Comparison of ENCODE assay signal across 8 cellular contexts in genomic region chr6:133817460-133818047, GRCh38.
DNase-seq lines count a peak whose midpoint lies in the region; ATAC-seq and TF ChIP-seq lines count a peak whose summit lies in the region.

No MANE protein-coding gene starts in this region.

- TF ChIP-seq CTCF in AG04450 (IDR thresholded peaks at IDR 0.05; ENCODE audit: low read depth, low read length) (peak; percentile 58), NB4 (IDR thresholded peaks at IDR 0.05; ENCODE audit: low read depth, low read length) (peak; percentile 98)

- no peaks in the 10 kb centered on the region for H3K4me1 ChIP-seq in naive thymus-derived CD4-positive, alpha-beta T cell (ENCODE audit: control insufficient read depth in 2 of 2, insufficient read depth in 2 of 2, low read length in 2 of 2)

- TF ChIP-seq POLR2A in NB4 (IDR thresholded peaks at IDR 0.05; ENCODE audit: extremely low read depth, insufficient read length): no peak

- H3K27me3 ChIP-seq in AG04450 (ENCODE audit: control insufficient read depth, insufficient read depth, low read length): no peaks in the 10 kb centered on the region
- H3K27me3 ChIP-seq in naive thymus-derived CD4-positive, alpha-beta T cell (ENCODE audit: control insufficient read depth in 2 of 2, insufficient read depth in 2 of 2, low read length in 2 of 2): no peaks in the 10 kb centered on the region

- H3K9me3 Mint-ChIP-seq in activated naive CD8-positive, alpha-beta T cell treated with anti-CD3 and anti-CD28 coated beads, Interleukin-2, amount 10 ng/mL, durations not matched to agents 7 days and 5 days: no peaks in the 10 kb centered on the region
- no peaks in the 10 kb centered on the region for H3K9me3 Mint-ChIP-seq in naive thymus-derived CD4-positive, alpha-beta T cell

- H3K36me3 ChIP-seq in naive thymus-derived CD4-positive, alpha-beta T cell (ENCODE audit: control insufficient read depth in 2 of 3, insufficient read depth in 3 of 3, low read length in 3 of 3): no peaks in the 10 kb centered on the region

- no peaks in the 10 kb centered on the region for H3K4me1 Mint-ChIP-seq in activated naive CD8-positive, alpha-beta T cell treated with anti-CD3 and anti-CD28 coated beads, Interleukin-2, amount 10 ng/mL, durations not matched to agents 7 days and 5 days
- no peaks in the 10 kb centered on the region for H3K4me1 Mint-ChIP-seq in naive thymus-derived CD4-positive, alpha-beta T cell

- DNase-seq in AG04450 (ENCODE audit: low read depth, low spot score): no peak
- peak; percentile 28 for DNase-seq in NB4 (ENCODE audit: low read depth)
- DNase-seq in activated naive CD8-positive, alpha-beta T cell treated with anti-CD3 and anti-CD28 coated beads, Interleukin-2, amount 10 ng/mL, durations not matched to agents 7 days and 5 days: peak; percentile 49
- peak in 4 of 9 donors; percentile 5 to 33 (median 11) for DNase-seq in naive thymus-derived CD4-positive, alpha-beta T cell
- DNase-seq in medulla oblongata (ENCODE audit: extremely low spot score): no peak
- no peak for DNase-seq in putamen (ENCODE audit: low spot score)

- CTCF ChIA-PET in AG04450 (lab: Charles Lee): no interaction called here
- CTCF ChIA-PET in naive thymus-derived CD4-positive, alpha-beta T cell (lab: Charles Lee): no interaction called here

- intact Hi-C loops in naive thymus-derived CD4-positive, alpha-beta T cell (cut with micrococcal nuclease): no loop called here

- H3K27ac Mint-ChIP-seq in activated naive CD8-positive, alpha-beta T cell treated with anti-CD3 and anti-CD28 coated beads, Interleukin-2, amount 10 ng/mL, durations not matched to agents 7 days and 5 days: no peak overlapping the region
- H3K27ac Mint-ChIP-seq in naive thymus-derived CD4-positive, alpha-beta T cell: no peak overlapping the region

- H3K4me3 Mint-ChIP-seq in activated naive CD8-positive, alpha-beta T cell treated with anti-CD3 and anti-CD28 coated beads, Interleukin-2, amount 10 ng/mL, durations not matched to agents 7 days and 5 days: no peak overlapping the region
- no peak overlapping the region for H3K4me3 Mint-ChIP-seq in naive thymus-derived CD4-positive, alpha-beta T cell

- H3K4me3 ChIP-seq in AG04450 (ENCODE audit: low read depth, low read length) (no peak overlapping the region), NB4 (ENCODE audit: low read depth, low read length) (no peak overlapping the region)
- no peak overlapping the region for H3K4me3 ChIP-seq in naive thymus-derived CD4-positive, alpha-beta T cell (ENCODE audit: low read length)

- peaks cover 10% of the 10 kb centered on the region for H3K27me3 Mint-ChIP-seq in activated naive CD8-positive, alpha-beta T cell treated with anti-CD3 and anti-CD28 coated beads, Interleukin-2, amount 10 ng/mL, durations not matched to agents 7 days and 5 days
- H3K27me3 Mint-ChIP-seq in naive thymus-derived CD4-positive, alpha-beta T cell: peaks cover 4 to 24% (median 8%) of the 10 kb centered on the region in 5 donors

- no peaks in the 10 kb centered on the region; the same call in 1 of the 2 replicates for H3K9me3 ChIP-seq in AG04450 (ENCODE audit: control insufficient read depth, insufficient read depth, low read length)
- no peaks in the 10 kb centered on the region for H3K9me3 ChIP-seq in naive thymus-derived CD4-positive, alpha-beta T cell (ENCODE audit: control insufficient read depth in 2 of 3, low read length in 3 of 3)

- no peaks in the 10 kb centered on the region for H3K36me3 Mint-ChIP-seq in activated naive CD8-positive, alpha-beta T cell treated with anti-CD3 and anti-CD28 coated beads, Interleukin-2, amount 10 ng/mL, durations not matched to agents 7 days and 5 days
- H3K36me3 Mint-ChIP-seq in naive thymus-derived CD4-positive, alpha-beta T cell: no peaks in the 10 kb centered on the region

- H3K27ac ChIP-seq in AG04450 (ENCODE audit: low read depth, low read length): no peak overlapping the region
- H3K27ac ChIP-seq in naive thymus-derived CD4-positive, alpha-beta T cell (ENCODE audit: low read depth, low read length): no peak overlapping the region

- ATAC-seq in GM19328 (IDR thresholded peaks at IDR 0.05; ENCODE audit: unreplicated experiment): peak; percentile 49
- no peak for ATAC-seq in activated naive CD8-positive, alpha-beta T cell treated with anti-CD3 and anti-CD28 coated beads, Interleukin-2, amount 10 ng/mL, durations not matched to agents 7 days and 5 days (ENCODE audit: low read depth)
- peak; percentile 37 for ATAC-seq in naive thymus-derived CD4-positive, alpha-beta T cell
- ATAC-seq in GM19455 (IDR thresholded peaks at IDR 0.05; ENCODE audit: unreplicated experiment): no peak

- POLR2A ChIA-PET in AG04450 (lab: Yijun Ruan, JAX): no interaction called here
- POLR2A ChIA-PET in activated naive CD8-positive, alpha-beta T cell treated with anti-CD3 and anti-CD28 coated beads, Interleukin-2, amount 10 ng/mL, durations not matched to agents 7 days and 5 days (lab: Charles Lee): no interaction called here
- POLR2A ChIA-PET in naive thymus-derived CD4-positive, alpha-beta T cell (lab: Charles Lee): no interaction called here

Comparison
In these comparisons a context has a peak if more than half of its experiments do, and no peak if none do; other contexts are left out.
1. DNase-seq: peak in NB4 (single experiment) and activated naive CD8-positive, alpha-beta T cell treated with anti-CD3 and anti-CD28 coated beads, Interleukin-2, amount 10 ng/mL, durations not matched to agents 7 days and 5 days (single experiment); none in AG04450 (single experiment), medulla oblongata (single experiment) and putamen (single experiment).
2. ATAC-seq: peak in GM19328 (single experiment) and naive thymus-derived CD4-positive, alpha-beta T cell (single experiment); none in activated naive CD8-positive, alpha-beta T cell treated with anti-CD3 and anti-CD28 coated beads, Interleukin-2, amount 10 ng/mL, durations not matched to agents 7 days and 5 days (single experiment) and GM19455 (single experiment).